ENCODE assay signal across 1 cellular context in the genomic region with DNA sequence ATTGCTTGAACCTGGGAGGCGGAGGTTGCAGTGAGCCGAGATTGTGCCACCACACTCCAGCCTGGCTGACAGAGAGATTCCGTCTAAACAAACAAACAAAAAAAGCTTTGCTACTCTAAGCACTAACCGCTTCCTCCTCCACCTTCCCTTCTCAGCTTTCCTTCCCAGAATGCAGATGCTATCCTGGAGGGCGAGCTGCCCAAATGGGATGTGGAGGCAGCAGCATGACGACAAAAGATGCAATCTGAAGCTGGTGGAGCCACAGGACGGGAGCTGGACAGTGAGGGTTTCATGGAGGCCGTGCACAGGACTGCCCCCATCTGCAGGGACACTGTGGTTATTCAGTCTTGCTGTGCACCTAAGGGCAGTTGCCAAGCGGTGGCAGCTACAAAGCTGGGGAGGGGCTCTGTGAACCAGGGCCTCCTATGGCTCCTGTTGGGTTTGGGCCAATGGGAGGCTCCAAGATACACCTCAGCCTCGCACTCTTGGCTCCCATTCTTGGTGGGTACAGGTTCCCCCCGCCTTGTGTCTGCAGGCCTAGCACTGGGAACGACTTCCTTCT.
TF ChIP-seq lines count a peak whose summit lies in the region.

No MANE protein-coding gene starts in this region.

TF ChIP-seq in HepG2, 621 proteins besides CTCF, POLR2A, EP300 and RAD21:
- TF ChIP-seq ARNT (IDR thresholded peaks at IDR 0.05) (no peak), ZNF33A (CRISPR knock-in tag; IDR thresholded peaks at IDR 0.05; ENCODE audit: borderline replicate concordance) (no peak), RELA (CRISPR knock-in tag; IDR thresholded peaks at IDR 0.05) (no peak), CHD2 (IDR thresholded peaks at IDR 0.05; ENCODE audit: low read depth, low read length) (no peak), ZNF879 (CRISPR knock-in tag; IDR thresholded peaks at IDR 0.05) (no peak), HNF4G (IDR thresholded peaks at IDR 0.05; ENCODE audit: borderline replicate concordance, low read depth, low read length) (no peak), HNF4G (CRISPR knock-in tag; IDR thresholded peaks at IDR 0.05; ENCODE audit: borderline replicate concordance, low read depth) (no peak), ZMAT3 (CRISPR knock-in tag; conservative IDR thresholded peaks at IDR 0.05) (no peak), ZNF34 (CRISPR knock-in tag; IDR thresholded peaks at IDR 0.05; ENCODE audit: borderline replicate concordance) (no peak)
- TF ChIP-seq, protein P1, sequence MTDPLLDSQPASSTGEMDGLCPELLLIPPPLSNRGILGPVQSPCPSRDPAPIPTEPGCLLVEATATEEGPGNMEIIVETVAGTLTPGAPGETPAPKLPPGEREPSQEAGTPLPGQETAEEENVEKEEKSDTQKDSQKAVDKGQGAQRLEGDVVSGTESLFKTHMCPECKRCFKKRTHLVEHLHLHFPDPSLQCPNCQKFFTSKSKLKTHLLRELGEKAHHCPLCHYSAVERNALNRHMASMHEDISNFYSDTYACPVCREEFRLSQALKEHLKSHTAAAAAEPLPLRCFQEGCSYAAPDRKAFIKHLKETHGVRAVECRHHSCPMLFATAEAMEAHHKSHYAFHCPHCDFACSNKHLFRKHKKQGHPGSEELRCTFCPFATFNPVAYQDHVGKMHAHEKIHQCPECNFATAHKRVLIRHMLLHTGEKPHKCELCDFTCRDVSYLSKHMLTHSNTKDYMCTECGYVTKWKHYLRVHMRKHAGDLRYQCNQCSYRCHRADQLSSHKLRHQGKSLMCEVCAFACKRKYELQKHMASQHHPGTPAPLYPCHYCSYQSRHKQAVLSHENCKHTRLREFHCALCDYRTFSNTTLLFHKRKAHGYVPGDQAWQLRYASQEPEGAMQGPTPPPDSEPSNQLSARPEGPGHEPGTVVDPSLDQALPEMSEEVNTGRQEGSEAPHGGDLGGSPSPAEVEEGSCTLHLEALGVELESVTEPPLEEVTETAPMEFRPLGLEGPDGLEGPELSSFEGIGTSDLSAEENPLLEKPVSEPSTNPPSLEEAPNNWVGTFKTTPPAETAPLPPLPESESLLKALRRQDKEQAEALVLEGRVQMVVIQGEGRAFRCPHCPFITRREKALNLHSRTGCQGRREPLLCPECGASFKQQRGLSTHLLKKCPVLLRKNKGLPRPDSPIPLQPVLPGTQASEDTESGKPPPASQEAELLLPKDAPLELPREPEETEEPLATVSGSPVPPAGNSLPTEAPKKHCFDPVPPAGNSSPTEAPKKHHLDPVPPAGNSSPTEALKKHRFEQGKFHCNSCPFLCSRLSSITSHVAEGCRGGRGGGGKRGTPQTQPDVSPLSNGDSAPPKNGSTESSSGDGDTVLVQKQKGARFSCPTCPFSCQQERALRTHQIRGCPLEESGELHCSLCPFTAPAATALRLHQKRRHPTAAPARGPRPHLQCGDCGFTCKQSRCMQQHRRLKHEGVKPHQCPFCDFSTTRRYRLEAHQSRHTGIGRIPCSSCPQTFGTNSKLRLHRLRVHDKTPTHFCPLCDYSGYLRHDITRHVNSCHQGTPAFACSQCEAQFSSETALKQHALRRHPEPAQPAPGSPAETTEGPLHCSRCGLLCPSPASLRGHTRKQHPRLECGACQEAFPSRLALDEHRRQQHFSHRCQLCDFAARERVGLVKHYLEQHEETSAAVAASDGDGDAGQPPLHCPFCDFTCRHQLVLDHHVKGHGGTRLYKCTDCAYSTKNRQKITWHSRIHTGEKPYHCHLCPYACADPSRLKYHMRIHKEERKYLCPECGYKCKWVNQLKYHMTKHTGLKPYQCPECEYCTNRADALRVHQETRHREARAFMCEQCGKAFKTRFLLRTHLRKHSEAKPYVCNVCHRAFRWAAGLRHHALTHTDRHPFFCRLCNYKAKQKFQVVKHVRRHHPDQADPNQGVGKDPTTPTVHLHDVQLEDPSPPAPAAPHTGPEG (CRISPR knock-in tag; IDR thresholded peaks at IDR 0.05): no peak
